1 cellular context compared by ENCODE assay signal in the genomic region with DNA sequence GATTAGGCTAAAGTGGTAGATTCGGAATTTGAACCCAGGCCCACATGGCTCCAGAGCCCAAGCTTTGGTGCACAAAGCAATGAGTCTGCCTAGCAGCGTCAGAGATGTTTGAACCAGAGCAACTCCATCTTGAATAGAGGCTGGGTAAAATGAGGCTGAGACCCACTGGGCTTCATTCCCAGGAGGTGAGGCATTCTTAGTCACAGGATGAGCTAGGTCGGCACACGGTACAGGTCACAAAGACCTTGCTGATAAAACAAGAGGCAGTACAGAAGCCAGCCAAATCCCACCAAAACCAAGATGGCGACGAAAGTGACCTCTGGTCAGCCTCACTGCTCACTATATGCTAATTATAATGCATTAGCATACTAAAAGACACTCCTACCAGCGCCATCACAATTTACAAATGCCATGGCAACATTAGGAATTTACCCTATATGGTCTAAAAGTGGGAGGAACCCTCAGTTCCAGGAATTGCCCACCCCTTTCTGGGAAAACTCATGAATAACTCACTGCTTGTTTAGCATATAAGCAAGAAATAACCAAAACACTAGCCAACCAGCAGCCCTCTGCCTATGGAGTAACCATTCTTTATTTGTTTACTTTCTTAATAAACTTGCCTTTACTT.
TF ChIP-seq lines count a peak whose summit lies in the region.

No MANE protein-coding gene starts in this region.

TF ChIP-seq in K562, 482 proteins besides CTCF, POLR2A, EP300 and RAD21 (continued from another document and continues in another):
- TF ChIP-seq, protein P1, sequence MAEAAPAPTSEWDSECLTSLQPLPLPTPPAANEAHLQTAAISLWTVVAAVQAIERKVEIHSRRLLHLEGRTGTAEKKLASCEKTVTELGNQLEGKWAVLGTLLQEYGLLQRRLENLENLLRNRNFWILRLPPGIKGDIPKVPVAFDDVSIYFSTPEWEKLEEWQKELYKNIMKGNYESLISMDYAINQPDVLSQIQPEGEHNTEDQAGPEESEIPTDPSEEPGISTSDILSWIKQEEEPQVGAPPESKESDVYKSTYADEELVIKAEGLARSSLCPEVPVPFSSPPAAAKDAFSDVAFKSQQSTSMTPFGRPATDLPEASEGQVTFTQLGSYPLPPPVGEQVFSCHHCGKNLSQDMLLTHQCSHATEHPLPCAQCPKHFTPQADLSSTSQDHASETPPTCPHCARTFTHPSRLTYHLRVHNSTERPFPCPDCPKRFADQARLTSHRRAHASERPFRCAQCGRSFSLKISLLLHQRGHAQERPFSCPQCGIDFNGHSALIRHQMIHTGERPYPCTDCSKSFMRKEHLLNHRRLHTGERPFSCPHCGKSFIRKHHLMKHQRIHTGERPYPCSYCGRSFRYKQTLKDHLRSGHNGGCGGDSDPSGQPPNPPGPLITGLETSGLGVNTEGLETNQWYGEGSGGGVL (CRISPR knock-in tag; IDR thresholded peaks at IDR 0.05), result no peak
- TF ChIP-seq IFI16 (CRISPR knock-in tag; IDR thresholded peaks at IDR 0.05) (no peak), OTX1 (CRISPR knock-in tag; IDR thresholded peaks at IDR 0.05) (no peak), POU5F1 (IDR thresholded peaks at IDR 0.05; ENCODE audit: borderline replicate concordance, low read depth, low read length, partially characterized antibody) (no peak), HEY1 (CRISPR knock-in tag; IDR thresholded peaks at IDR 0.05; ENCODE audit: borderline replicate concordance) (no peak), ZNF717 (CRISPR knock-in tag; IDR thresholded peaks at IDR 0.05) (no peak), RBM39 (optimal IDR thresholded peaks at IDR 0.05; ENCODE audit: low read depth, low read length) (no peak), ELF1 (tag; IDR thresholded peaks at IDR 0.05) (no peak), ZNF696 (CRISPR knock-in tag; conservative IDR thresholded peaks at IDR 0.05) (no peak), ZNF239 (CRISPR knock-in tag; IDR thresholded peaks at IDR 0.05) (no peak), RHOXF2B (CRISPR knock-in tag; conservative IDR thresholded peaks at IDR 0.05) (no peak), ZZZ3 (IDR thresholded peaks at IDR 0.05) (no peak), NFIC (IDR thresholded peaks at IDR 0.05) (no peak), KDM5B (IDR thresholded peaks at IDR 0.05; ENCODE audit: insufficient replicate concordance, low read depth, low read length) (no peak), ELF2 (CRISPR knock-in tag; IDR thresholded peaks at IDR 0.05) (no peak), BDP1 (IDR thresholded peaks at IDR 0.05; ENCODE audit: insufficient read depth, insufficient read length) (no peak), BRCA1 (IDR thresholded peaks at IDR 0.05) (no peak), BRCA1 (CRISPR knock-in tag; IDR thresholded peaks at IDR 0.05) (no peak), SMAD1 (IDR thresholded peaks at IDR 0.05; ENCODE audit: low read depth, low read length, partially characterized antibody) (no peak), ZNF23 (CRISPR knock-in tag; IDR thresholded peaks at IDR 0.05) (no peak), CSDE1 (IDR thresholded peaks at IDR 0.05) (no peak), RBBP5 (IDR thresholded peaks at IDR 0.05; ENCODE audit: borderline replicate concordance, insufficient read depth, low read length, poor library complexity, severe bottlenecking) (no peak), EZH2 (IDR thresholded peaks at IDR 0.05; ENCODE audit: borderline replicate concordance, low read depth, low read length) (no peak), SMARCA5 (IDR thresholded peaks at IDR 0.05) (no peak), NONO (IDR thresholded peaks at IDR 0.05; ENCODE audit: low read depth in 2 of 2, low read length in 1 of 2) (no peak), ZBTB7A (IDR thresholded peaks at IDR 0.05; ENCODE audit: borderline replicate concordance, control insufficient read depth, low read depth, low read length) (no peak), ZNF766 (CRISPR knock-in tag; conservative IDR thresholded peaks at IDR 0.05) (peak; percentile 71), KAT8 (IDR thresholded peaks at IDR 0.05; ENCODE audit: low read depth) (no peak), ZNF644 (tag; IDR thresholded peaks at IDR 0.05; ENCODE audit: low read depth) (peak; percentile 78; the same call in 1 of the 2 replicates), ZNF384 (IDR thresholded peaks at IDR 0.05; ENCODE audit: low read depth, low read length) (no peak), TAF1 (IDR thresholded peaks at IDR 0.05; ENCODE audit: control insufficient read depth, extremely low read depth, insufficient read depth, low read length, severe bottlenecking) (no peak), YY1 (IDR thresholded peaks at IDR 0.05; ENCODE audit: borderline replicate concordance in 1 of 3, control insufficient read depth in 1 of 3, extremely low read depth in 1 of 3, insufficient read depth in 3 of 3, insufficient read length in 1 of 3, insufficient replicate concordance in 2 of 3, low read depth in 1 of 3, low read length in 2 of 3) (peak in 2 of 3 experiments; percentile 29 to 73), CBFB (CRISPR knock-in tag; IDR thresholded peaks at IDR 0.05) (no peak), ZFP1 (CRISPR knock-in tag; IDR thresholded peaks at IDR 0.05) (no peak), NR4A1 (CRISPR knock-in tag; IDR thresholded peaks at IDR 0.05) (no peak), NR4A1 (tag; IDR thresholded peaks at IDR 0.05) (peak; percentile 97), FOSL1 (tag; conservative IDR thresholded peaks at IDR 0.05) (peak; percentile 57), BRF1 (IDR thresholded peaks at IDR 0.05; ENCODE audit: borderline replicate concordance, extremely low read depth, insufficient read length) (no peak), ILK (tag; IDR thresholded peaks at IDR 0.05; ENCODE audit: borderline replicate concordance, low read depth) (no peak), ZNF133 (CRISPR knock-in tag; IDR thresholded peaks at IDR 0.05) (no peak), ZNF184 (CRISPR knock-in tag; IDR thresholded peaks at IDR 0.05) (no peak), KLF6 (CRISPR knock-in tag; IDR thresholded peaks at IDR 0.05; ENCODE audit: borderline replicate concordance) (peak; percentile 65; the same call in 1 of the 2 replicates), CTBP1 (IDR thresholded peaks at IDR 0.05; ENCODE audit: borderline replicate concordance) (no peak), CC2D1A (IDR thresholded peaks at IDR 0.05) (no peak), RB1 (IDR thresholded peaks at IDR 0.05; ENCODE audit: low read depth) (no peak), RFX1 (IDR thresholded peaks at IDR 0.05) (peak; percentile 85), ZNF778 (CRISPR knock-in tag; IDR thresholded peaks at IDR 0.05) (no peak), NFRKB (IDR thresholded peaks at IDR 0.05; ENCODE audit: low read depth) (no peak), SP2 (IDR thresholded peaks at IDR 0.05; ENCODE audit: extremely low read depth, low read depth, low read length, poor library complexity, severe bottlenecking) (no peak), C11orf30 (IDR thresholded peaks at IDR 0.05; ENCODE audit: low read depth) (no peak), ZNF12 (CRISPR knock-in tag; IDR thresholded peaks at IDR 0.05) (no peak), MIER1 (IDR thresholded peaks at IDR 0.05; ENCODE audit: low read depth) (no peak), CBX2 (IDR thresholded peaks at IDR 0.05; ENCODE audit: insufficient read depth, low read length, poor library complexity, severe bottlenecking) (no peak), HSF4 (CRISPR knock-in tag; IDR thresholded peaks at IDR 0.05; ENCODE audit: borderline replicate concordance) (no peak), CHD1 (IDR thresholded peaks at IDR 0.05; ENCODE audit: low read length) (no peak), ZNF41 (CRISPR knock-in tag; conservative IDR thresholded peaks at IDR 0.05) (peak; percentile 53; the same call in 1 of the 2 replicates), BMI1 (IDR thresholded peaks at IDR 0.05; ENCODE audit: low read length) (no peak)
- TF ChIP-seq, protein P2, sequence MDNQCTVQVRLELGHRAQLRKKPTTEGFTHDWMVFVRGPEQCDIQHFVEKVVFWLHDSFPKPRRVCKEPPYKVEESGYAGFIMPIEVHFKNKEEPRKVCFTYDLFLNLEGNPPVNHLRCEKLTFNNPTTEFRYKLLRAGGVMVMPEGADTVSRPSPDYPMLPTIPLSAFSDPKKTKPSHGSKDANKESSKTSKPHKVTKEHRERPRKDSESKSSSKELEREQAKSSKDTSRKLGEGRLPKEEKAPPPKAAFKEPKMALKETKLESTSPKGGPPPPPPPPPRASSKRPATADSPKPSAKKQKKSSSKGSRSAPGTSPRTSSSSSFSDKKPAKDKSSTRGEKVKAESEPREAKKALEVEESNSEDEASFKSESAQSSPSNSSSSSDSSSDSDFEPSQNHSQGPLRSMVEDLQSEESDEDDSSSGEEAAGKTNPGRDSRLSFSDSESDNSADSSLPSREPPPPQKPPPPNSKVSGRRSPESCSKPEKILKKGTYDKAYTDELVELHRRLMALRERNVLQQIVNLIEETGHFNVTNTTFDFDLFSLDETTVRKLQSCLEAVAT (IDR thresholded peaks at IDR 0.05), result no peak
- TF ChIP-seq, protein P3, sequence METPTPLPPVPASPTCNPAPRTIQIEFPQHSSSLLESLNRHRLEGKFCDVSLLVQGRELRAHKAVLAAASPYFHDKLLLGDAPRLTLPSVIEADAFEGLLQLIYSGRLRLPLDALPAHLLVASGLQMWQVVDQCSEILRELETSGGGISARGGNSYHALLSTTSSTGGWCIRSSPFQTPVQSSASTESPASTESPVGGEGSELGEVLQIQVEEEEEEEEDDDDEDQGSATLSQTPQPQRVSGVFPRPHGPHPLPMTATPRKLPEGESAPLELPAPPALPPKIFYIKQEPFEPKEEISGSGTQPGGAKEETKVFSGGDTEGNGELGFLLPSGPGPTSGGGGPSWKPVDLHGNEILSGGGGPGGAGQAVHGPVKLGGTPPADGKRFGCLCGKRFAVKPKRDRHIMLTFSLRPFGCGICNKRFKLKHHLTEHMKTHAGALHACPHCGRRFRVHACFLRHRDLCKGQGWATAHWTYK (CRISPR knock-in tag; IDR thresholded peaks at IDR 0.05), result no peak
- TF ChIP-seq, protein P4, sequence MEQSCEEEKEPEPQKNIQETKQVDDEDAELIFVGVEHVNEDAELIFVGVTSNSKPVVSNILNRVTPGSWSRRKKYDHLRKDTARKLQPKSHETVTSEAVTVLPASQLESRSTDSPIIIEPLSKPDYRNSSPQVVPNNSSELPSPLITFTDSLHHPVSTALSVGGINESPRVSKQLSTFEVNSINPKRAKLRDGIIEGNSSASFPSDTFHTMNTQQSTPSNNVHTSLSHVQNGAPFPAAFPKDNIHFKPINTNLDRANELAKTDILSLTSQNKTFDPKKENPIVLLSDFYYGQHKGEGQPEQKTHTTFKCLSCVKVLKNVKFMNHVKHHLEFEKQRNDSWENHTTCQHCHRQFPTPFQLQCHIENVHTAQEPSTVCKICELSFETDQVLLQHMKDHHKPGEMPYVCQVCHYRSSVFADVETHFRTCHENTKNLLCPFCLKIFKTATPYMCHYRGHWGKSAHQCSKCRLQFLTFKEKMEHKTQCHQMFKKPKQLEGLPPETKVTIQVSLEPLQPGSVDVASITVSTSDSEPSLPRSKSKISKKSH (CRISPR knock-in tag; IDR thresholded peaks at IDR 0.05), result no peak
- TF ChIP-seq, protein P5, sequence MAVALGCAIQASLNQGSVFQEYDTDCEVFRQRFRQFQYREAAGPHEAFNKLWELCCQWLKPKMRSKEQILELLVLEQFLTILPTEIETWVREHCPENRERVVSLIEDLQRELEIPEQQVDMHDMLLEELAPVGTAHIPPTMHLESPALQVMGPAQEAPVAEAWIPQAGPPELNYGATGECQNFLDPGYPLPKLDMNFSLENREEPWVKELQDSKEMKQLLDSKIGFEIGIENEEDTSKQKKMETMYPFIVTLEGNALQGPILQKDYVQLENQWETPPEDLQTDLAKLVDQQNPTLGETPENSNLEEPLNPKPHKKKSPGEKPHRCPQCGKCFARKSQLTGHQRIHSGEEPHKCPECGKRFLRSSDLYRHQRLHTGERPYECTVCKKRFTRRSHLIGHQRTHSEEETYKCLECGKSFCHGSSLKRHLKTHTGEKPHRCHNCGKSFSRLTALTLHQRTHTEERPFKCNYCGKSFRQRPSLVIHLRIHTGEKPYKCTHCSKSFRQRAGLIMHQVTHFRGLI (CRISPR knock-in tag; IDR thresholded peaks at IDR 0.05), result no peak
- TF ChIP-seq, protein P6, sequence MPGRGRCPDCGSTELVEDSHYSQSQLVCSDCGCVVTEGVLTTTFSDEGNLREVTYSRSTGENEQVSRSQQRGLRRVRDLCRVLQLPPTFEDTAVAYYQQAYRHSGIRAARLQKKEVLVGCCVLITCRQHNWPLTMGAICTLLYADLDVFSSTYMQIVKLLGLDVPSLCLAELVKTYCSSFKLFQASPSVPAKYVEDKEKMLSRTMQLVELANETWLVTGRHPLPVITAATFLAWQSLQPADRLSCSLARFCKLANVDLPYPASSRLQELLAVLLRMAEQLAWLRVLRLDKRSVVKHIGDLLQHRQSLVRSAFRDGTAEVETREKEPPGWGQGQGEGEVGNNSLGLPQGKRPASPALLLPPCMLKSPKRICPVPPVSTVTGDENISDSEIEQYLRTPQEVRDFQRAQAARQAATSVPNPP (IDR thresholded peaks at IDR 0.05; ENCODE audit: borderline replicate concordance, insufficient read depth, insufficient read length), result no peak
- TF ChIP-seq, protein P7, sequence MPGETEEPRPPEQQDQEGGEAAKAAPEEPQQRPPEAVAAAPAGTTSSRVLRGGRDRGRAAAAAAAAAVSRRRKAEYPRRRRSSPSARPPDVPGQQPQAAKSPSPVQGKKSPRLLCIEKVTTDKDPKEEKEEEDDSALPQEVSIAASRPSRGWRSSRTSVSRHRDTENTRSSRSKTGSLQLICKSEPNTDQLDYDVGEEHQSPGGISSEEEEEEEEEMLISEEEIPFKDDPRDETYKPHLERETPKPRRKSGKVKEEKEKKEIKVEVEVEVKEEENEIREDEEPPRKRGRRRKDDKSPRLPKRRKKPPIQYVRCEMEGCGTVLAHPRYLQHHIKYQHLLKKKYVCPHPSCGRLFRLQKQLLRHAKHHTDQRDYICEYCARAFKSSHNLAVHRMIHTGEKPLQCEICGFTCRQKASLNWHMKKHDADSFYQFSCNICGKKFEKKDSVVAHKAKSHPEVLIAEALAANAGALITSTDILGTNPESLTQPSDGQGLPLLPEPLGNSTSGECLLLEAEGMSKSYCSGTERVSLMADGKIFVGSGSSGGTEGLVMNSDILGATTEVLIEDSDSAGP (CRISPR knock-in tag; IDR thresholded peaks at IDR 0.05), result no peak
- TF ChIP-seq, protein P8, sequence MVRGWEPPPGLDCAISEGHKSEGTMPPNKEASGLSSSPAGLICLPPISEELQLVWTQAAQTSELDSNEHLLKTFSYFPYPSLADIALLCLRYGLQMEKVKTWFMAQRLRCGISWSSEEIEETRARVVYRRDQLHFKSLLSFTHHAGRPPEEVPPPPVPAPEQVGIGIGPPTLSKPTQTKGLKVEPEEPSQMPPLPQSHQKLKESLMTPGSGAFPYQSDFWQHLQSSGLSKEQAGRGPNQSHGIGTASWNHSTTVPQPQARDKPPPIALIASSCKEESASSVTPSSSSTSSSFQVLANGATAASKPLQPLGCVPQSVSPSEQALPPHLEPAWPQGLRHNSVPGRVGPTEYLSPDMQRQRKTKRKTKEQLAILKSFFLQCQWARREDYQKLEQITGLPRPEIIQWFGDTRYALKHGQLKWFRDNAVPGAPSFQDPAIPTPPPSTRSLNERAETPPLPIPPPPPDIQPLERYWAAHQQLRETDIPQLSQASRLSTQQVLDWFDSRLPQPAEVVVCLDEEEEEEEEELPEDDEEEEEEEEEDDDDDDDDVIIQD (CRISPR knock-in tag; IDR thresholded peaks at IDR 0.05), result no peak
- TF ChIP-seq, protein P9, sequence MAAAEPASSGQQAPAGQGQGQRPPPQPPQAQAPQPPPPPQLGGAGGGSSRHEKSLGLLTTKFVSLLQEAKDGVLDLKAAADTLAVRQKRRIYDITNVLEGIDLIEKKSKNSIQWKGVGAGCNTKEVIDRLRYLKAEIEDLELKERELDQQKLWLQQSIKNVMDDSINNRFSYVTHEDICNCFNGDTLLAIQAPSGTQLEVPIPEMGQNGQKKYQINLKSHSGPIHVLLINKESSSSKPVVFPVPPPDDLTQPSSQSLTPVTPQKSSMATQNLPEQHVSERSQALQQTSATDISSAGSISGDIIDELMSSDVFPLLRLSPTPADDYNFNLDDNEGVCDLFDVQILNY (CRISPR knock-in tag; IDR thresholded peaks at IDR 0.05), result no peak
